Comparison of ENCODE assay signal across 8 cellular contexts in genomic region chr12:128817115-128818015, GRCh38. TPM values are rescaled to one million over a fixed set of nuclear protein-coding genes. Genes with fewer than 3 reads are reported as not detected.
DNase-seq lines count a peak whose midpoint lies in the region; ATAC-seq and TF ChIP-seq lines count a peak whose summit lies in the region.

No MANE protein-coding gene starts in this region.

- no peaks in the 10 kb centered on the region for H3K9me2 ChIP-seq in Karpas-422 (replicated peaks; ENCODE audit: insufficient read depth, low read length)

- peaks cover 11% of the 10 kb centered on the region; the same call in 1 of the 2 replicates for H3K36me3 ChIP-seq in Karpas-422 (ENCODE audit: insufficient read depth, low read length)
- H3K36me3 ChIP-seq in right lobe of liver, result peaks cover 0 to 8% (median 0%) of the 10 kb centered on the region in 4 donors
- H3K36me3 ChIP-seq in vagina, result peaks cover 0 to 8% of the 10 kb centered on the region in 2 donors

- peak overlapping the region; percentile 52 for H3K9ac ChIP-seq in Karpas-422 (ENCODE audit: low read length)

- H3K27me3 ChIP-seq in Karpas-422 (ENCODE audit: low read length), result no peaks in the 10 kb centered on the region
- no peaks in the 10 kb centered on the region for H3K27me3 ChIP-seq in right lobe of liver
- no peaks in the 10 kb centered on the region for H3K27me3 ChIP-seq in vagina

- intact Hi-C loops in right lobe of liver (cut with DNase I), result loop anchor here in 1 of 2 donors (5.0 kb wide), 1 partner anchor 90 kb away; no protein-coding TSS in a partner anchor
- intact Hi-C loops in vagina (cut with DNase I), result no loop called here

- peak overlapping the region; percentile 46 for H3K4me2 ChIP-seq in Karpas-422 (ENCODE audit: low read depth, low read length, poor library complexity, severe bottlenecking)

- H3K79me2 ChIP-seq in Karpas-422 (ENCODE audit: low read length), result peaks cover 97% of the 10 kb centered on the region

- ATAC-seq in GM21515 (IDR thresholded peaks at IDR 0.05; ENCODE audit: unreplicated experiment) (peak; percentile 34), right lobe of liver (peak; percentile 90 to 93 (median 92))

- 12% methylated on average over 8 of the region's 8 CpGs for WGBS in right lobe of liver (ENCODE audit: insufficient coverage, low coverage, low lambda C conversion rate, missing lambda C conversion rate)

- no peak overlapping the region for H2AFZ ChIP-seq in Karpas-422 (ENCODE audit: low read length)

- H3K27ac ChIP-seq in Karpas-422 (ENCODE audit: low read length) (peak overlapping the region; percentile 63), right lobe of liver (peak overlapping the region; percentile 86 to 90 (median 89)), vagina (peak overlapping the region; percentile 67)

- DNase-seq in Karpas-422, result peak; percentile 44
- peak; percentile 69 for DNase-seq in brain pericyte (ENCODE audit: low read depth, low spot score)
- peak; percentile 80 to 92 (median 88) for DNase-seq in right lobe of liver
- DNase-seq in vagina (ENCODE audit: extremely low spot score in 2 of 2), result no peak
- no peak for DNase-seq in 8988T
- no peak for DNase-seq in NCI-H187 treated with DMSO at 0.1 percent for 48 hours (lab: John Stamatoyannopoulos, UW)

- peak; percentile 27 for TF ChIP-seq POLR2A in right lobe of liver (IDR thresholded peaks at IDR 0.05)
- TF ChIP-seq POLR2A in vagina (IDR thresholded peaks at IDR 0.05), result no peak

- no peaks in the 10 kb centered on the region for H3K9me3 ChIP-seq in Karpas-422 (ENCODE audit: low read length)
- H3K9me3 ChIP-seq in right lobe of liver, result no peaks in the 10 kb centered on the region
- no peaks in the 10 kb centered on the region for H3K9me3 ChIP-seq in vagina

- H3K4me1 ChIP-seq in Karpas-422 (ENCODE audit: low read length), result peaks cover 68% of the 10 kb centered on the region
- H3K4me1 ChIP-seq in right lobe of liver, result peaks cover 0 to 31% (median 9%) of the 10 kb centered on the region in 4 donors
- H3K4me1 ChIP-seq in vagina, result peaks cover 72% of the 10 kb centered on the region

- peaks cover 13% of the 10 kb centered on the region; the same call in 1 of the 2 replicates for H4K20me1 ChIP-seq in Karpas-422 (ENCODE audit: insufficient read depth, low read depth, low read length)

- H3K4me3 ChIP-seq in GM08714 (ENCODE audit: low read length), result peak overlapping the region; percentile 50; the same call in 1 of the 2 replicates
- H3K4me3 ChIP-seq in Karpas-422 (ENCODE audit: low read length), result peak overlapping the region; percentile 50; the same call in 1 of the 2 replicates
- no peak overlapping the region for H3K4me3 ChIP-seq in right lobe of liver
- H3K4me3 ChIP-seq in vagina, result no peak overlapping the region

- TF ChIP-seq CTCF in right lobe of liver (IDR thresholded peaks at IDR 0.05) (no peak), vagina (IDR thresholded peaks at IDR 0.05) (no peak)

RNA-seq across cellular contexts. Expression of gene SLC15A4, which starts 6.4 kb away (rescaled TPM):
- 29.0 and 32.1 TPM in 2 replicates for total RNA-seq in Karpas-422 (2014; rRNA removed; shearing (Covaris generic); ENCODE audit: low replicate concordance)
- total RNA-seq in right lobe of liver, result 10 to 100 TPM; 10.7 to 49.2 (median 25.5) TPM
- 36.1 TPM for total RNA-seq in vagina

RNA-seq across cellular contexts. Expression of gene GLT1D1, which starts 35.9 kb away (rescaled TPM):
- total RNA-seq in Karpas-422 (2014; rRNA removed; shearing (Covaris generic); ENCODE audit: low replicate concordance), result not detected in 2 replicates
- total RNA-seq in right lobe of liver (10 to 100 TPM; 14.9 to 21.9 (median 20.2) TPM), vagina (0.74 TPM)

Comparison
In these comparisons a context has a peak if more than half of its experiments do, and no peak if none do; other contexts are left out.
1. H3K4me3 ChIP-seq: peak in GM08714 (single experiment) and Karpas-422 (single experiment); none in right lobe of liver (0 of 3) and vagina (0 of 2).
2. DNase-seq: peak in Karpas-422 (single experiment), brain pericyte (single experiment) and right lobe of liver (3 of 3); none in vagina (0 of 2), 8988T (single experiment) and NCI-H187 treated with DMSO at 0.1 percent for 48 hours (single experiment).
3. Peak in every context shown above with its lines, with median percentiles within 50 percentile points of each other: H3K27ac ChIP-seq.